Comparison of ENCODE assay signal across 9 cellular contexts in the genomic region with DNA sequence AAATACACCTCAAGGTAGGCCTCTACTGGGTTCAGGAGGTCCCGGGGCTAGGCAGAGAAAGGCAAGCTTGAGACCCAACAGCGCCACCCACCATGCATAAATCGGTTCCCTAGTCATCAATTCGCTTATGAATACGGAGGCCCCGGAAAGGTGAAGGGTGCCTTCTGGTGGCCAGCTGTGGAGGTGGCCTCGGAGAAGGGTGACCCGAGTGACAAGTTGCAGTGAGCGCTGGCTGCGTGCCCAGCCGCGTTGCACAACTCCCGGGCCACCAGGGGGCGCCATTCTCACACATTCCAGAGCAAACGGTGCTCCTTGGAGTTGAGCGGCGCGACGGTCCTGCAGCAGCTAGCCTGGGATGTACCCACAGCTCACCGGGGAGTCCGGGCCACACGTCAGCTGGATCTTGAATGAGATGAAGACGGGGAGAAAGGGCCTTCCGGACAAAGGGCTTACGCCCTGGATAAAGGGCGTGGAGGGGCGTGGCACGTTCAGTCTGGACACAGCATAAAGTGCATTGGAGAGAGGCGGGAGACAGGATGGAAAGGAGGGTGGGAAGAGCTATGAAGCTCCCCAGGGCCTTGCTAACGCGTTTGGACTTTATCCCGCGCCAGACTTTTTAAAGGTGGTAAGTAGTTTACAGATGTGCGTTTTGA. TPM values are rescaled to one million over a fixed set of nuclear protein-coding genes. Genes with fewer than 3 reads are reported as not detected.
DNase-seq lines count a peak whose midpoint lies in the region; ATAC-seq, FAIRE-seq and TF ChIP-seq lines count a peak whose summit lies in the region.
"Had no signal": no experiment of that assay in that cellular context is flagged by ENCODE, and none has a peak within 500 bp of the region (broad histone marks: within the 10 kb centered on the region; RNA-seq: fewer than 3 reads in every experiment).

No MANE protein-coding gene starts in this region.

- no peaks in the 10 kb centered on the region for H3K36me3 ChIP-seq in BLaER1
- H3K36me3 ChIP-seq in colonic mucosa: no peaks in the 10 kb centered on the region
- no peaks in the 10 kb centered on the region for H3K36me3 ChIP-seq in left lung

- intact Hi-C loops in colonic mucosa (cut with DNase I) (loop anchor here (5.0 to 10.0 kb wide), 3 partner anchors 86 to 434 kb away; no protein-coding TSS in a partner anchor), left lung (cut with DNase I) (no loop called here)

- DNase-seq in GM19239 (ENCODE audit: insufficient read length, low spot score): no peak
- peak; percentile 94 for DNase-seq in NCI-H510A treated with DMSO at 0.1 percent for 48 hours (lab: John Stamatoyannopoulos, UW)
- DNase-seq in activated CD4-positive, alpha-beta T cell treated with anti-CD3 and anti-CD28 coated beads for 24 hours (ENCODE audit: low read depth in 2 of 2): peak; percentile 100
- DNase-seq in colonic mucosa: peak; percentile 100
- peak; percentile 95 to 99 for DNase-seq in left lung
- DNase-seq in stimulated activated CD4-positive, alpha-beta T cell treated with anti-CD3 and anti-CD28 coated beads, Interleukin-4, amount 100 ng/mL, for 24 hours: peak; percentile 99

- TF ChIP-seq CTCF in colonic mucosa (IDR thresholded peaks at IDR 0.05): peak; percentile 99
- peak; percentile 98 to 99 for TF ChIP-seq CTCF in left lung (IDR thresholded peaks at IDR 0.05)

- H3K27ac ChIP-seq in BLaER1: no peak overlapping the region
- peak overlapping the region; percentile 46 for H3K27ac ChIP-seq in colonic mucosa
- H3K27ac ChIP-seq in left lung: peak overlapping the region in 1 of 2 donors; percentile 78

- H3K27me3 ChIP-seq in BLaER1 (no peaks in the 10 kb centered on the region), colonic mucosa (no peaks in the 10 kb centered on the region), left lung (no peaks in the 10 kb centered on the region)

- H3K4me1 ChIP-seq in BLaER1: peaks cover 35% of the 10 kb centered on the region
- no peaks in the 10 kb centered on the region for H3K4me1 ChIP-seq in colonic mucosa
- peaks cover 9 to 31% of the 10 kb centered on the region in 2 donors for H3K4me1 ChIP-seq in left lung

- peak; percentile 91 for FAIRE-seq in GM19239 (lab: Jason Lieb, UNC)
- FAIRE-seq: endometrium had no signal

- ATAC-seq in HG03442 (IDR thresholded peaks at IDR 0.05; ENCODE audit: unreplicated experiment): peak; percentile 84
- ATAC-seq in left lung: peak; percentile 91

- H3K9ac ChIP-seq in BLaER1 (0 out of 2 replicates have a peak overlapping the region, but pooled peaks have one; percentile 64), colonic mucosa (ENCODE audit: low read depth in 2 of 2, low read length in 2 of 2) (peak overlapping the region; percentile 6 to 42)

- H4K20me1 ChIP-seq in BLaER1: no peaks in the 10 kb centered on the region

- H3K9me3 ChIP-seq in BLaER1 (peaks cover 5% of the 10 kb centered on the region; the same call in 1 of the 2 replicates), colonic mucosa (no peaks in the 10 kb centered on the region), left lung (no peaks in the 10 kb centered on the region)

- peak overlapping the region; percentile 68 for H3K4me3 ChIP-seq in BLaER1
- H3K4me3 ChIP-seq in colonic mucosa: peak overlapping the region; percentile 29
- H3K4me3 ChIP-seq in left lung: peak overlapping the region; percentile 12 to 38

- peak overlapping the region; percentile 82 for H3K4me2 ChIP-seq in BLaER1

RNA-seq across cellular contexts. Expression of gene TMSB10, which starts 20.4 kb away (rescaled TPM):
- total RNA-seq in colonic mucosa: 1,000 to 10,000 TPM; 2,226 to 3,150 TPM
- total RNA-seq in left lung: 1,000 to 10,000 TPM; 1,864 to 1,912 TPM

RNA-seq across cellular contexts. Expression of gene TRABD2A, which starts 45.0 kb away (rescaled TPM):
- total RNA-seq in colonic mucosa (100 to 1,000 TPM in 1 of 2 donors, 10 to 100 TPM in 1; 88.1 to 158 TPM), left lung (1 to 10 TPM; 3.0 to 6.3 TPM)

RNA-seq across cellular contexts. Expression of gene KCMF1, which starts 45.1 kb away (rescaled TPM):
- 100 to 1,000 TPM in 1 of 2 donors, 10 to 100 TPM in 1; 96.2 to 118 TPM for total RNA-seq in colonic mucosa
- 10 to 100 TPM; 66.4 to 87.1 TPM for total RNA-seq in left lung

Comparison
In these comparisons a context has a peak if more than half of its experiments do, and no peak if none do; other contexts are left out.
1. RNA of gene TRABD2A, which starts 45.0 kb away (total RNA-seq): 88.1 to 158 TPM in colonic mucosa; 3.0 to 6.3 TPM in left lung; every median in the first group is over 10 times any median in the second.
2. Peak in every context shown above with its lines, with median percentiles within 50 percentile points of each other: H3K4me3 ChIP-seq.